1 cellular context compared by ENCODE assay signal in genomic region chr1:244995602-244996400, GRCh38.
TF ChIP-seq lines count a peak whose summit lies in the region.

No MANE protein-coding gene starts in this region.

TF ChIP-seq in H1, 55 proteins besides CTCF, POLR2A, EP300 and RAD21 (continued from another document):
- TF ChIP-seq CEBPB (IDR thresholded peaks at IDR 0.05; ENCODE audit: low read depth, low read length) (no peak), RNF2 (IDR thresholded peaks at IDR 0.05; ENCODE audit: borderline replicate concordance, low read depth, low read length, missing control alignments, poor library complexity, severe bottlenecking) (no peak), TCF12 (IDR thresholded peaks at IDR 0.05; ENCODE audit: low read depth, low read length) (no peak), SIX5 (IDR thresholded peaks at IDR 0.05; ENCODE audit: low read depth, low read length) (no peak)
